Comparison of ENCODE assay signal across 15 cellular contexts in genomic region chr2:75894170-75894569, GRCh38.
A peak's percentile ranks its signal among the peaks of the same experiment; 100 is the strongest.
DNase-seq lines count a peak whose midpoint lies in the region; ATAC-seq and TF ChIP-seq lines count a peak whose summit lies in the region.
"Had no signal": no experiment of that assay in that cellular context is flagged by ENCODE, and none has a peak within 500 bp of the region (broad histone marks: within the 10 kb centered on the region; RNA-seq: fewer than 3 reads in every experiment).

No MANE protein-coding gene starts in this region.

- H3K9me3 Mint-ChIP-seq in endothelial cell (ENCODE audit: unreplicated experiment), result no peaks in the 10 kb centered on the region
- H3K9me3 Mint-ChIP-seq in stimulated activated memory B cell treated with anti-CD40 and anti-IgM and Interleukin-4, amounts not matched to agents 10 μg/mL and 1 μg/mL and 100 μg/mL, for 72 hours, result no peaks in the 10 kb centered on the region

- no peaks in the 10 kb centered on the region for H3K27me3 Mint-ChIP-seq in endothelial cell (ENCODE audit: unreplicated experiment)
- H3K27me3 Mint-ChIP-seq in stimulated activated memory B cell treated with anti-CD40 and anti-IgM and Interleukin-4, amounts not matched to agents 10 μg/mL and 1 μg/mL and 100 μg/mL, for 72 hours, result no peaks in the 10 kb centered on the region

- no peak overlapping the region for H3K27ac Mint-ChIP-seq in endothelial cell (ENCODE audit: unreplicated experiment)
- no peak overlapping the region for H3K27ac Mint-ChIP-seq in stimulated activated memory B cell treated with anti-CD40 and anti-IgM and Interleukin-4, amounts not matched to agents 10 μg/mL and 1 μg/mL and 100 μg/mL, for 72 hours
- H3K27ac Mint-ChIP-seq: naive thymus-derived CD4-positive, alpha-beta T cell had no signal

- peaks cover 10% of the 10 kb centered on the region for H3K4me1 Mint-ChIP-seq in endothelial cell (ENCODE audit: unreplicated experiment)
- H3K4me1 Mint-ChIP-seq in stimulated activated memory B cell treated with anti-CD40 and anti-IgM and Interleukin-4, amounts not matched to agents 10 μg/mL and 1 μg/mL and 100 μg/mL, for 72 hours, result no peaks in the 10 kb centered on the region
- H3K4me1 Mint-ChIP-seq: naive thymus-derived CD4-positive, alpha-beta T cell had no signal

- DNase-seq in endothelial cell (ENCODE audit: low spot score), result no peak
- DNase-seq in central memory CD4-positive, alpha-beta T cell, result no peak
- DNase-seq: activated gamma-delta T cell treated with Interleukin-2 at 50 U/mL for 16 hours; Calu3; dorsolateral prefrontal cortex; naive thymus-derived CD4-positive, alpha-beta T cell; NCI-H1105 treated with DMSO at 0.1 percent for 48 hours; SK-N-SH; testis had no signal

- ATAC-seq in GM18520 (IDR thresholded peaks at IDR 0.05; ENCODE audit: unreplicated experiment), result peak; percentile 89
- peak; percentile 79 for ATAC-seq in GM21390 (IDR thresholded peaks at IDR 0.05; ENCODE audit: unreplicated experiment)
- ATAC-seq in HG02981 (IDR thresholded peaks at IDR 0.05; ENCODE audit: unreplicated experiment), result peak; percentile 87
- ATAC-seq in HG03520 (IDR thresholded peaks at IDR 0.05; ENCODE audit: unreplicated experiment), result peak; percentile 91
- no peak for ATAC-seq in HG02870 (IDR thresholded peaks at IDR 0.05; ENCODE audit: unreplicated experiment)
- no peak for ATAC-seq in stimulated activated memory B cell treated with anti-CD40 and anti-IgM and Interleukin-4, amounts not matched to agents 10 μg/mL and 1 μg/mL and 100 μg/mL, for 72 hours
- ATAC-seq: naive thymus-derived CD4-positive, alpha-beta T cell had no signal

- TF ChIP-seq CTCF in endothelial cell (IDR thresholded peaks at IDR 0.05; ENCODE audit: unreplicated experiment), result no peak

- H3K4me3 Mint-ChIP-seq in endothelial cell (ENCODE audit: unreplicated experiment), result no peak overlapping the region
- no peak overlapping the region for H3K4me3 Mint-ChIP-seq in stimulated activated memory B cell treated with anti-CD40 and anti-IgM and Interleukin-4, amounts not matched to agents 10 μg/mL and 1 μg/mL and 100 μg/mL, for 72 hours
- H3K4me3 Mint-ChIP-seq: naive thymus-derived CD4-positive, alpha-beta T cell had no signal

- no peaks in the 10 kb centered on the region for H3K36me3 Mint-ChIP-seq in endothelial cell (ENCODE audit: low read depth, unreplicated experiment)
- no peaks in the 10 kb centered on the region for H3K36me3 Mint-ChIP-seq in stimulated activated memory B cell treated with anti-CD40 and anti-IgM and Interleukin-4, amounts not matched to agents 10 μg/mL and 1 μg/mL and 100 μg/mL, for 72 hours
- H3K36me3 Mint-ChIP-seq: naive thymus-derived CD4-positive, alpha-beta T cell had no signal

Comparison
In these comparisons a context has a peak if more than half of its experiments do, and no peak if none do; other contexts are left out.
1. ATAC-seq: peak in GM18520 (single experiment), GM21390 (single experiment), HG02981 (single experiment) and HG03520 (single experiment); none in HG02870 (single experiment) and stimulated activated memory B cell treated with anti-CD40 and anti-IgM and Interleukin-4, amounts not matched to agents 10 μg/mL and 1 μg/mL and 100 μg/mL, for 72 hours (single experiment).